15 cellular contexts compared by ENCODE assay signal in genomic region chr4:153661215-153661822, GRCh38. TPM values are rescaled to one million over a fixed set of nuclear protein-coding genes. Genes with fewer than 3 reads are reported as not detected.
DNase-seq lines count a peak whose midpoint lies in the region; ATAC-seq and TF ChIP-seq lines count a peak whose summit lies in the region.
"Had no signal": no experiment of that assay in that cellular context is flagged by ENCODE, and none has a peak within 500 bp of the region (broad histone marks: within the 10 kb centered on the region; RNA-seq: fewer than 3 reads in every experiment).

No MANE protein-coding gene starts in this region.

- peaks cover 17% of the 10 kb centered on the region for H3K4me1 Mint-ChIP-seq in MCF 10A (ENCODE audit: insufficient read depth, unreplicated experiment)
- H3K4me1 Mint-ChIP-seq: CD8-positive, alpha-beta memory T cell had no signal

- TF ChIP-seq CTCF in MCF 10A (IDR thresholded peaks at IDR 0.05; ENCODE audit: unreplicated experiment) (no peak), right atrium auricular region (IDR thresholded peaks at IDR 0.05) (no peak)

- no peaks in the 10 kb centered on the region for H3K36me3 ChIP-seq in right atrium auricular region
- H3K36me3 ChIP-seq: cardiac muscle cell had no signal

- H3K4me1 ChIP-seq in right atrium auricular region = peaks cover 0 to 4% of the 10 kb centered on the region in 2 donors

- H3K4me3 Mint-ChIP-seq in MCF 10A (ENCODE audit: unreplicated experiment) = no peak overlapping the region
- H3K4me3 Mint-ChIP-seq: activated T-helper 1 cell treated with anti-CD3 and anti-CD28 coated beads, Interleukin-12 subunit alpha, Interleukin-12 subunit beta, Interleukin-2, Interleukin-4 antibody, amounts not matched to agents 30 ng/mL and 10 ng/mL and 1 ng/mL, durations not matched to agents 14 hours and 24 hours and 36 hours; CD8-positive, alpha-beta memory T cell had no signal

- peak; percentile 79 for DNase-seq in KBM-7
- DNase-seq in MCF 10A (ENCODE audit: unreplicated experiment) = peak; percentile 93
- DNase-seq in right atrium auricular region (ENCODE audit: low spot score) = no peak
- DNase-seq in stromal cell of bone marrow (ENCODE audit: low read depth) = peak; percentile 13
- DNase-seq in left colon = no peak
- DNase-seq in COLO829 (ENCODE audit: low spot score) = no peak
- DNase-seq in activated naive CD4-positive, alpha-beta T cell (lab: John Stamatoyannopoulos, UW) = no peak
- DNase-seq: activated CD4-positive, CD25-positive, alpha-beta regulatory T cell treated with anti-CD3 and anti-CD28 coated beads, Interleukin-2, amount 50 U/mL, for 72 hours; CD8-positive, alpha-beta memory T cell; islet precursor cell; NCI-H1048; NCI-H510A had no signal

- CTCF ChIA-PET in MCF 10A (lab: Yijun Ruan, JAX) = interaction anchor here (0.5 kb wide), 1 partner anchor 28 kb away, joined by 4 read pairs; no protein-coding TSS in a partner anchor

- peaks cover 14% of the 10 kb centered on the region for H3K9me3 Mint-ChIP-seq in MCF 10A (ENCODE audit: unreplicated experiment)

- ATAC-seq in left colon (no peak), HG03135 (IDR thresholded peaks at IDR 0.05; ENCODE audit: unreplicated experiment) (no peak)

- no peaks in the 10 kb centered on the region for H3K27me3 ChIP-seq in right atrium auricular region
- H3K27me3 ChIP-seq: cardiac muscle cell had no signal

- no peak overlapping the region for H3K4me3 ChIP-seq in right atrium auricular region
- H3K4me3 ChIP-seq: cardiac muscle cell had no signal

- no peaks in the 10 kb centered on the region for H3K36me3 Mint-ChIP-seq in MCF 10A (ENCODE audit: insufficient read depth, unreplicated experiment)

- H3K27me3 Mint-ChIP-seq in MCF 10A (ENCODE audit: insufficient read depth, unreplicated experiment) = no peaks in the 10 kb centered on the region

- H3K9me3 ChIP-seq in right atrium auricular region = no peaks in the 10 kb centered on the region

- no TSS peak for BruUV-seq in MCF 10A (replicated peaks; lab: Mats Ljungman, UMichigan)

- no peak overlapping the region for H3K27ac Mint-ChIP-seq in MCF 10A (ENCODE audit: low read depth, unreplicated experiment)
- H3K27ac Mint-ChIP-seq: activated T-helper 1 cell treated with anti-CD3 and anti-CD28 coated beads, Interleukin-12 subunit alpha, Interleukin-12 subunit beta, Interleukin-2, Interleukin-4 antibody, amounts not matched to agents 30 ng/mL and 10 ng/mL and 1 ng/mL, durations not matched to agents 14 hours and 24 hours and 36 hours; CD8-positive, alpha-beta memory T cell had no signal

- in situ Hi-C loops in KBM-7 (cut with MboI; ENCODE audit: low pct_unique_long_range_greater_than_20kb, low sequenced_read_pairs) = no loop called here

- H3K27ac ChIP-seq in right atrium auricular region = peak overlapping the region; percentile 13 to 48
- H3K27ac ChIP-seq: cardiac muscle cell had no signal

- POLR2A ChIA-PET in MCF 10A (lab: Yijun Ruan, JAX) = interaction anchor here (1.0 to 1.8 kb wide), 2 partner anchors 16 kb away, joined by 4 to 6 read pairs; no protein-coding TSS in a partner anchor

- intact Hi-C loops in MCF 10A (cut with micrococcal nuclease) (no loop called here), left colon (cut with DNase I, micrococcal nuclease) (no loop called here)

RNA-seq across cellular contexts. Expression of gene TLR2, which starts 22.8 kb away (rescaled TPM):
- total RNA-seq in MCF 10A (2022) (0.23 and 0.49 TPM in 2 replicates), right atrium auricular region (10 to 100 TPM in 1 of 2 donors, 1 to 10 TPM in 1; 6.4 to 18.8 TPM), left colon (1 to 10 TPM; 4.3 to 5.3 TPM)

Comparison
In these comparisons a context has a peak if more than half of its experiments do, and no peak if none do; other contexts are left out.
1. DNase-seq: peak in KBM-7 (single experiment), MCF 10A (single experiment) and stromal cell of bone marrow (single experiment); none in right atrium auricular region (single experiment), left colon (0 of 2), COLO829 (single experiment) and activated naive CD4-positive, alpha-beta T cell (0 of 4).